ENCODE assay signal across 1 cellular context in the genomic region with DNA sequence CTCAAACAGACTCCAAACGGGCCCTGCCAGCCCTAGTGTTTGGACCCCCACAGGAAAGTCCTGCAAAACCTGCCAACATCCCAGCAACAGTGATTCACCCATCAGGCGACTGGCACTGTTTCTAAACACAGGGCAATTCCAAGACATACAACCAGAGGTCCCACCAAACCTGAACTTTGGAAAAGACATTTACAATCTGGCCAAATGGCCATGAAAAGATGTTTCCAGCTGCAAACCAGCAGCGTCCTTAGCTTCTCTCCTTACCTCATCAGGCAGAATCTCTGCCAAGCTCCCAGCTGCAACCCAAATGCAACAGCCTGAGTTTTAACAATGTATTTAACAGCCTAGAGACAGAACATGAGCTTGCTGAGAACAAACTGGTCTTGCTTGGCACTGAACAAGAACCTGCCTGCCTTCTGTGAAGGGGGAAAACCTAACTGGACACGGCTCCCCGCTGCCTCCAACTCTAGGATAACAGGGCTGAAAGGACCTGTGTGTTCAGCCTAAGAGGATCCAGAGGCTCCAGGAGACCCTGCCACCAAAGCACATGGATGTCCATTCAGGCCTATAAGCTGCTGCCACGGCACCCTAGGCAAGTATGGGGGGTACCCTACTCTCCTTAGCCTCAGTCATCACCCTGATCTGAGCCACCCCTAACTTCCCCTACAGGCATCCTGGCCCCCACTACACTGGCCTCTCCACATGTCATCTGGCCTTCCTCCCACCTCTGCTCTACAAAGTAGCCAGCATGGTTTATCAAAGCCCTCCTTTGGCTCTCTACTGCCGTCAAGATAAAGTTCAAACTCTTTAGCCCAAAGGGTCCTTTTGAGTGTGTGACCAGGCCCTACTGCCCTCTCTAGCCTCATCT.
TF ChIP-seq lines count a peak whose summit lies in the region.

No MANE protein-coding gene starts in this region.

TF ChIP-seq in SK-N-SH treated with all-trans-retinoic acid at 6 μM for 48 hours, 23 proteins besides CTCF, POLR2A, EP300 and RAD21 (continued from another document):
- TF ChIP-seq BACH2 (CRISPR knock-in tag; IDR thresholded peaks at IDR 0.05; ENCODE audit: borderline replicate concordance) (no peak), RARB (CRISPR knock-in tag; IDR thresholded peaks at IDR 0.05) (no peak), SNAI2 (CRISPR knock-in tag; IDR thresholded peaks at IDR 0.05) (no peak)
